24 cellular contexts compared by ENCODE assay signal in the genomic region with DNA sequence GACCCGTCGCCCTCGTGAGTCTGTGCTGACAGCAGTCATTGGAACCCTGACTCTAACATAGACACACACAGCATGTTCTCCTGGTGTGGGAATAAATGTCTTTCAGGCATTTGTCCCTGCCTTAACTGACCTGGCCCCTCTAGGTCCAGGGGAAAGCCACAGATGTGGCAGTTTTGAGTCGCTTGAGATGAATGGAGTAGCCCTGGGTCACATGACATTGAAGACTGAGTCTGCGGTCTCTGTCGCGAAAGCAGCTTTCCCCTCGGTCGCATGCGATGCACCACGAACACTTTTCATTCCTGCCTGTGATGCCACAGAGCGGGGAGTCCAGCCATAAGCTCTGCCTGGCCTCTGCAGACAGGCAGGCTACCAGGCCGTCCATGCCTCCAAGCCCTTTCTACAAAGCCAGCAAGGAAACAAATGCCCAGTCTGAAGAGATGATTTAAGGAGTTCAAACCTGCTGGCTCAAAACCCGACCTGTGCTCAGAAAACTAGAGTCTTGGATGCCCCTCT.
"Had no signal": no experiment of that assay in that cellular context is flagged by ENCODE, and none has a peak within 500 bp of the region (broad histone marks: within the 10 kb centered on the region; RNA-seq: fewer than 3 reads in every experiment).

No MANE protein-coding gene starts in this region.

- H3K9ac ChIP-seq: SK-N-SH had no signal

- H3K9me3 ChIP-seq: Peyer's patch, SJCRH30, SK-N-SH had no signal

- H3K4me2 ChIP-seq: SK-N-SH had no signal

- H3K27me3 Mint-ChIP-seq: activated CD8-positive, alpha-beta T cell treated with anti-CD3 and anti-CD28 coated beads for 36 hours; activated naive CD8-positive, alpha-beta T cell treated with anti-CD3 and anti-CD28 coated beads for 36 hours had no signal

- H3K27ac ChIP-seq: brain microvascular endothelial cell, cardiac muscle cell, Peyer's patch, RWPE1, SJCRH30 had no signal

- H3K9me2 ChIP-seq: SK-N-SH had no signal

- H3K4me3 ChIP-seq: cardiac muscle cell, Peyer's patch, SJCRH30 had no signal

- H3K4me1 ChIP-seq: Peyer's patch, SJCRH30 had no signal

- ATAC-seq: activated CD8-positive, alpha-beta T cell treated with anti-CD3 and anti-CD28 coated beads for 36 hours; activated T-cell treated with anti-CD3 and anti-CD28 coated beads, Interleukin-2, amount 50 U/mL, for 72 hours had no signal

- H3K36me3 ChIP-seq: brain microvascular endothelial cell, cardiac muscle cell, Peyer's patch, SJCRH30 had no signal

- H3K4me3 Mint-ChIP-seq: activated CD8-positive, alpha-beta T cell treated with anti-CD3 and anti-CD28 coated beads for 36 hours; activated naive CD4-positive, alpha-beta T cell treated with anti-CD3 and anti-CD28 coated beads, Interleukin-2, amount 10 ng/mL, durations not matched to agents 7 days and 5 days; activated naive CD8-positive, alpha-beta T cell treated with anti-CD3 and anti-CD28 coated beads for 36 hours; activated T-cell treated with anti-CD3 and anti-CD28 coated beads, Interleukin-2, amount 50 U/mL, for 72 hours; T-helper 1 cell treated with Interleukin-12 subunit alpha and Interleukin-12 subunit beta and Interleukin-4 antibody, amounts not matched to agents 30 μg/mL and 1 μg/mL, for 36 hours had no signal

- DNase-seq: activated CD4-positive, alpha-beta T cell treated with anti-CD3 and anti-CD28 coated beads for 1 hour; activated CD4-positive, alpha-beta T cell treated with anti-CD3 and anti-CD28 coated beads, Interleukin-2, amount 50 U/mL, for 1 hour; activated CD8-positive, alpha-beta memory T cell treated with anti-CD3 and anti-CD28 coated beads, Interleukin-2, amount 50 U/mL, for 4 hours; activated CD8-positive, alpha-beta T cell treated with anti-CD3 and anti-CD28 coated beads for 36 hours; activated gamma-delta T cell treated with Interleukin-2 at 50 U/mL for 16 hours; activated naive CD4-positive, alpha-beta T cell treated with anti-CD3 and anti-CD28 coated beads, Interleukin-2, amount 10 ng/mL, durations not matched to agents 7 days and 5 days; activated naive CD8-positive, alpha-beta T cell treated with anti-CD3 and anti-CD28 coated beads for 36 hours; activated T-cell treated with anti-CD3 and anti-CD28 coated beads, Interleukin-2, amount 50 U/mL, for 72 hours; brain microvascular endothelial cell; KG1; NCI-H1048; NCI-H146; NCI-H187 treated with DMSO at 0.1 percent for 48 hours; NCI-H2081 treated with DMSO at 0.1 percent for 48 hours; NCI-H446; NCI-H524; Right ventricle myocardium superior; SJCRH30; SK-N-SH had no signal

- H3K4me1 Mint-ChIP-seq: activated naive CD4-positive, alpha-beta T cell treated with anti-CD3 and anti-CD28 coated beads, Interleukin-2, amount 10 ng/mL, durations not matched to agents 7 days and 5 days; activated naive CD8-positive, alpha-beta T cell treated with anti-CD3 and anti-CD28 coated beads for 36 hours had no signal

- H3K36me3 Mint-ChIP-seq: activated naive CD8-positive, alpha-beta T cell treated with anti-CD3 and anti-CD28 coated beads for 36 hours had no signal

- H3K27me3 ChIP-seq: brain microvascular endothelial cell, cardiac muscle cell, Peyer's patch, SJCRH30 had no signal

- H3K27ac Mint-ChIP-seq: activated CD8-positive, alpha-beta T cell treated with anti-CD3 and anti-CD28 coated beads for 36 hours; activated naive CD4-positive, alpha-beta T cell treated with anti-CD3 and anti-CD28 coated beads, Interleukin-2, amount 10 ng/mL, durations not matched to agents 7 days and 5 days; activated naive CD8-positive, alpha-beta T cell treated with anti-CD3 and anti-CD28 coated beads for 36 hours; activated T-cell treated with anti-CD3 and anti-CD28 coated beads, Interleukin-2, amount 50 U/mL, for 72 hours; activated T-helper 2 cell treated with anti-CD3 and anti-CD28 coated beads, Interferon-gamma antibody, Interleukin-2, Interleukin-4, amounts not matched to agents 10 μg/mL and 5 μg/mL and 100 μg/mL, durations not matched to agents 14 hours and 24 hours and 36 hours; T-helper 1 cell treated with Interleukin-12 subunit alpha and Interleukin-12 subunit beta and Interleukin-4 antibody, amounts not matched to agents 30 μg/mL and 1 μg/mL, for 36 hours had no signal

- H3K9me3 Mint-ChIP-seq: activated naive CD8-positive, alpha-beta T cell treated with anti-CD3 and anti-CD28 coated beads for 36 hours; activated T-helper 2 cell treated with anti-CD3 and anti-CD28 coated beads, Interferon-gamma antibody, Interleukin-2, Interleukin-4, amounts not matched to agents 10 μg/mL and 5 μg/mL and 100 μg/mL, durations not matched to agents 14 hours and 24 hours and 36 hours; T-helper 1 cell treated with Interleukin-12 subunit alpha and Interleukin-12 subunit beta and Interleukin-4 antibody, amounts not matched to agents 30 μg/mL and 1 μg/mL, for 36 hours had no signal
